Comparison of ENCODE assay signal across 21 cellular contexts in the genomic region with DNA sequence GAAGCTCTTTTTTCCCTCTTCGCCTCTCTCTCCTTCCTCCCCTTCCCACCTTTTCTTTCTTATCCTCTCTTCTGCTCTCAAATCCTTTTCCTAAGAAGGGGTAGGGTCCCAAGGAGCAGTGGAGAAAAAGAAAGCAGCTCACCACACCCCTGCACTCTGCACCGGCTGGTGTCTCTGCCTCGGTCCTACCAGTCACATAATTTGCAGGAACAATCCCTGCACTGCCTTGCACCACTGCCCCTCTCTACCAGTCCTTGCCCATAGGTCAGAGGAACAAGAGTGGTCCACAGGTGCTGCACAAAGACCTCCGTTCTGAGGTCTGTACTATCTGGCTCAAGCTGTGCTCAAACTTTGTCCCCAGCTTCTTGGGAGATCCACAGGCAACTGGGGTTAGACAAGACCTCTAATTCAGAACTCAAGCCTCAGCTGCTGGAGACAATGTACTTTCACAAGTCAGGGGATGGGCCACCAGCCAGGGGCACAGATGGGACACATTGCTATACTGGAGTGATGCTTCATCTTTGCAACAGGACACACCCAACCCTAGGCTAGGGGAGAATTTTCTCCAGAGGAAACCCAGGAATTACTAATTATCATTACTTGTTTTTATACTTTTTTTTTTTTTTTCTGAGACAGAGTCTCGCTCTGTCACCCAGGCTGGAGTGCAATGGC.
"Had no signal": no experiment of that assay in that cellular context is flagged by ENCODE, and none has a peak within 500 bp of the region (broad histone marks: within the 10 kb centered on the region; RNA-seq: fewer than 3 reads in every experiment).

No MANE protein-coding gene starts in this region.

- H3K9me3 Mint-ChIP-seq: brain, nephron had no signal

- H3K36me3 ChIP-seq: thoracic aorta had no signal

- H3K36me3 Mint-ChIP-seq: brain had no signal

- H3K9me3 ChIP-seq: thoracic aorta had no signal

- H3K4me3 ChIP-seq: thoracic aorta had no signal

- H3K4me3 Mint-ChIP-seq: activated CD8-positive, alpha-beta T cell treated with anti-CD3 and anti-CD28 coated beads, Interleukin-2, amount 10 ng/mL, durations not matched to agents 7 days and 5 days; brain; nephron had no signal

- ATAC-seq: activated CD4-positive, CD25-positive, alpha-beta regulatory T cell treated with anti-CD3 and anti-CD28 coated beads, Interleukin-2, amount 50 U/mL, for 24 hours; activated CD8-positive, alpha-beta T cell treated with anti-CD3 and anti-CD28 coated beads, Interleukin-2, amount 10 ng/mL, durations not matched to agents 7 days and 5 days; left ventricle myocardium superior; SK-N-SH treated with all-trans-retinoic acid at 6 μM for 48 hours had no signal

- H3K27ac ChIP-seq: thoracic aorta, VCaP had no signal

- DNase-seq: activated CD4-positive, alpha-beta T cell treated with anti-CD3 and anti-CD28 coated beads, Interleukin-2, amount 50 U/mL, for 1 hour; activated CD8-positive, alpha-beta T cell treated with anti-CD3 and anti-CD28 coated beads, Interleukin-2, amount 10 ng/mL, durations not matched to agents 7 days and 5 days; activated naive CD4-positive, alpha-beta T cell treated with anti-CD3 and anti-CD28 coated beads, Interleukin-2, amount 50 U/mL, for 16 hours; activated T-cell treated with anti-CD3 and anti-CD28 coated beads, Interleukin-2, amount 50 U/mL, for 48 hours; aorta; caudate nucleus; dermis blood vessel endothelial cell; effector memory CD4-positive, alpha-beta T cell; glutamatergic neuron; hippocampal formation; left ventricle myocardium superior; mesenchymal stem cell; stimulated activated CD4-positive, alpha-beta T cell treated with anti-CD3 and anti-CD28 coated beads, Interleukin-2, amount 100 ng/mL, for 48 hours; stimulated activated CD8-positive, alpha-beta memory T cell treated with anti-CD3 and anti-CD28 coated beads, Interleukin-4, amount 100 ng/mL, for 48 hours; stimulated activated naive CD4-positive, alpha-beta T cell treated with Interleukin-2 at 50 U/mL for 16 hours had no signal

- H3K27ac Mint-ChIP-seq: activated CD8-positive, alpha-beta T cell treated with anti-CD3 and anti-CD28 coated beads, Interleukin-2, amount 10 ng/mL, durations not matched to agents 7 days and 5 days; brain had no signal
